9 cellular contexts compared by ENCODE assay signal in genomic region chr22:49825436-49825835, GRCh38. TPM values are rescaled to one million over a fixed set of nuclear protein-coding genes. Genes with fewer than 3 reads are reported as not detected.
DNase-seq lines count a peak whose midpoint lies in the region; ATAC-seq, FAIRE-seq and TF ChIP-seq lines count a peak whose summit lies in the region.
"Had no signal": no experiment of that assay in that cellular context is flagged by ENCODE, and none has a peak within 500 bp of the region (broad histone marks: within the 10 kb centered on the region; RNA-seq: fewer than 3 reads in every experiment).

No MANE protein-coding gene starts in this region.

- no peak for DNase-seq in activated naive CD4-positive, alpha-beta T cell treated with anti-CD3 and anti-CD28 coated beads for 36 hours
- no peak for DNase-seq in activated naive CD4-positive, alpha-beta T cell (lab: John Stamatoyannopoulos, UW)
- DNase-seq in activated CD8-positive, alpha-beta T cell treated with anti-CD3 and anti-CD28 coated beads, Interleukin-2, amount 10 ng/mL, durations not matched to agents 7 days and 5 days = no peak
- DNase-seq in keratinocyte (ENCODE audit: low read depth, low spot score) = no peak
- DNase-seq in transverse colon = no peak
- no peak for DNase-seq in HEK293T (ENCODE audit: extremely low spot score)
- no peak for DNase-seq in GM12891 (ENCODE audit: insufficient read length, low spot score)
- no peak for DNase-seq in NK-92 (lab: John Stamatoyannopoulos, UW; ENCODE audit: unreplicated experiment)
- DNase-seq: foreskin melanocyte had no signal

- TF ChIP-seq CTCF in keratinocyte (optimal IDR thresholded peaks at IDR 0.05 in 1 of 3, IDR thresholded peaks at IDR 0.05 in 1 of 3, conservative IDR thresholded peaks at IDR 0.05 in 1 of 3; ENCODE audit: extremely low read depth in 1 of 3, insufficient read depth in 2 of 3, low read length in 3 of 3) = no peak
- no peak for TF ChIP-seq CTCF in transverse colon (IDR thresholded peaks at IDR 0.05)

- POLR2A ChIA-PET in activated CD8-positive, alpha-beta T cell treated with anti-CD3 and anti-CD28 coated beads, Interleukin-2, amount 10 ng/mL, durations not matched to agents 7 days and 5 days (lab: Charles Lee) = interaction anchor here (0.5 to 5.4 kb wide), 16 partner anchors 10 to 205 kb away, joined by 3 to 50 read pairs (median 4); partner anchors contain the start of genes ALG12 and CRELD2
- POLR2A ChIA-PET in HEK293T (lab: Yijun Ruan, JAX) = interaction anchor here (0.8 to 1.3 kb wide), 3 partner anchors 10 to 18 kb away, joined by 3 to 9 read pairs (median 4); no protein-coding TSS in a partner anchor

- dilution Hi-C loops in keratinocyte (cut with MboI; ENCODE audit: extremely low pct_ligation_motif_present, low sequenced_read_pairs) = no loop called here

- peaks cover 66% of the 10 kb centered on the region for H3K4me1 Mint-ChIP-seq in activated naive CD4-positive, alpha-beta T cell treated with anti-CD3 and anti-CD28 coated beads for 36 hours (ENCODE audit: low read depth)
- peaks cover 47% of the 10 kb centered on the region for H3K4me1 Mint-ChIP-seq in activated CD8-positive, alpha-beta T cell treated with anti-CD3 and anti-CD28 coated beads, Interleukin-2, amount 10 ng/mL, durations not matched to agents 7 days and 5 days (ENCODE audit: low read depth)

- in situ Hi-C loops in transverse colon (cut with MboI; ENCODE audit: low pct_ligation_motif_present in 1 of 4, low pct_unique_long_range_greater_than_20kb in 1 of 4, low sequenced_read_pairs in 3 of 4) = no loop called here

- H3K79me2 ChIP-seq in keratinocyte (ENCODE audit: control insufficient read depth, insufficient read depth, low read length) = peaks cover 67% of the 10 kb centered on the region

- FAIRE-seq in keratinocyte (lab: Jason Lieb, UNC) = peak; percentile 53
- no peak for FAIRE-seq in GM12891 (lab: Jason Lieb, UNC)

- no peaks in the 10 kb centered on the region for H3K27me3 ChIP-seq in keratinocyte (ENCODE audit: control insufficient read depth, extremely low read depth, insufficient read depth, low read length)
- H3K27me3 ChIP-seq in transverse colon = no peaks in the 10 kb centered on the region

- H4K20me1 ChIP-seq in keratinocyte (ENCODE audit: control insufficient read depth, extremely low read depth, insufficient read depth, low read length) = peaks cover 43% of the 10 kb centered on the region

- TF ChIP-seq EP300 in transverse colon (IDR thresholded peaks at IDR 0.05; ENCODE audit: low read depth) = no peak

- peak overlapping the region; percentile 98 for H3K4me2 ChIP-seq in keratinocyte (ENCODE audit: control insufficient read depth, extremely low read depth, insufficient read depth, low read depth, low read length)

- no peak for ATAC-seq in activated CD8-positive, alpha-beta T cell treated with anti-CD3 and anti-CD28 coated beads, Interleukin-2, amount 10 ng/mL, durations not matched to agents 7 days and 5 days

- TF ChIP-seq POLR2A in transverse colon (IDR thresholded peaks at IDR 0.05) (no peak), GM12891 (IDR thresholded peaks at IDR 0.05; ENCODE audit: low read depth, low read length) (no peak)

- H3K4me3 ChIP-seq in keratinocyte (ENCODE audit: control insufficient read depth in 2 of 3, extremely low read depth in 1 of 3, insufficient read depth in 2 of 3, low read depth in 1 of 3, low read length in 3 of 3) (peak overlapping the region; percentile 81 to 94 (median 89)), transverse colon (peak overlapping the region in 2 of 4 donors; percentile 85 to 86)

- 66% methylated on average over 10 of the region's 10 CpGs; no CpG with 5 or more reads in 1 of the 2 donors for WGBS in transverse colon (ENCODE audit: low coverage in 1 of 2), 2 donors

- H3K27me3 Mint-ChIP-seq in activated naive CD4-positive, alpha-beta T cell treated with anti-CD3 and anti-CD28 coated beads for 36 hours (ENCODE audit: low read depth) = no peaks in the 10 kb centered on the region
- no peaks in the 10 kb centered on the region for H3K27me3 Mint-ChIP-seq in activated CD8-positive, alpha-beta T cell treated with anti-CD3 and anti-CD28 coated beads, Interleukin-2, amount 10 ng/mL, durations not matched to agents 7 days and 5 days (ENCODE audit: low read depth)

- peak overlapping the region; percentile 91 for H3K27ac Mint-ChIP-seq in activated naive CD4-positive, alpha-beta T cell treated with anti-CD3 and anti-CD28 coated beads for 36 hours
- H3K27ac Mint-ChIP-seq in activated CD8-positive, alpha-beta T cell treated with anti-CD3 and anti-CD28 coated beads, Interleukin-2, amount 10 ng/mL, durations not matched to agents 7 days and 5 days = peak overlapping the region; percentile 97

- intact Hi-C loops in activated naive CD4-positive, alpha-beta T cell treated with anti-CD3 and anti-CD28 coated beads for 36 hours (cut with micrococcal nuclease) = loop anchor here (5.0 kb wide), 1 partner anchor 367 kb away; no protein-coding TSS in a partner anchor
- intact Hi-C loops in transverse colon (cut with DNase I; ENCODE audit: low total_unique reads) = no loop called here

- peak overlapping the region; percentile 92 for H3K9ac ChIP-seq in keratinocyte (ENCODE audit: control insufficient read depth, extremely low read depth, insufficient read depth, low read length)

- H3K36me3 ChIP-seq in keratinocyte (ENCODE audit: control insufficient read depth in 2 of 2, extremely low read depth in 1 of 2, insufficient read depth in 2 of 2, low read length in 2 of 2) = peaks cover 22 to 30% of the 10 kb centered on the region in 2 experiments
- peaks cover 0 to 19% (median 7%) of the 10 kb centered on the region in 4 donors for H3K36me3 ChIP-seq in transverse colon

- H2AFZ ChIP-seq in keratinocyte (ENCODE audit: control insufficient read depth, low read length) = no peak overlapping the region

- peaks cover 23% of the 10 kb centered on the region for H3K36me3 Mint-ChIP-seq in activated naive CD4-positive, alpha-beta T cell treated with anti-CD3 and anti-CD28 coated beads for 36 hours (ENCODE audit: low read depth)
- peaks cover 48% of the 10 kb centered on the region for H3K36me3 Mint-ChIP-seq in activated CD8-positive, alpha-beta T cell treated with anti-CD3 and anti-CD28 coated beads, Interleukin-2, amount 10 ng/mL, durations not matched to agents 7 days and 5 days (ENCODE audit: low read depth)

- H3K4me3 Mint-ChIP-seq in activated naive CD4-positive, alpha-beta T cell treated with anti-CD3 and anti-CD28 coated beads for 36 hours = peak overlapping the region; percentile 85
- H3K4me3 Mint-ChIP-seq in activated CD8-positive, alpha-beta T cell treated with anti-CD3 and anti-CD28 coated beads, Interleukin-2, amount 10 ng/mL, durations not matched to agents 7 days and 5 days = peak overlapping the region; percentile 93

- CTCF ChIA-PET in activated naive CD4-positive, alpha-beta T cell treated with anti-CD3 and anti-CD28 coated beads for 36 hours (lab: Charles Lee) = no interaction called here
- CTCF ChIA-PET in activated CD8-positive, alpha-beta T cell treated with anti-CD3 and anti-CD28 coated beads, Interleukin-2, amount 10 ng/mL, durations not matched to agents 7 days and 5 days (lab: Charles Lee) = interaction anchor here (0.8 to 1.4 kb wide), 4 partner anchors 12 to 36 kb away, joined by 3 read pairs; no protein-coding TSS in a partner anchor
- CTCF ChIA-PET in HEK293T (lab: Yijun Ruan, JAX) = no interaction called here

- peaks cover 6% of the 10 kb centered on the region for H3K9me1 ChIP-seq in keratinocyte (ENCODE audit: control insufficient read depth, extremely low read depth, insufficient read depth, low read length)

- H3K4me1 ChIP-seq in keratinocyte (ENCODE audit: control insufficient read depth, extremely low read depth, insufficient read depth, low read length) (peaks cover 19% of the 10 kb centered on the region), transverse colon (peaks cover 18 to 45% (median 27%) of the 10 kb centered on the region in 4 donors)

- no peaks in the 10 kb centered on the region for H3K9me3 Mint-ChIP-seq in activated naive CD4-positive, alpha-beta T cell treated with anti-CD3 and anti-CD28 coated beads for 36 hours
- H3K9me3 Mint-ChIP-seq in activated CD8-positive, alpha-beta T cell treated with anti-CD3 and anti-CD28 coated beads, Interleukin-2, amount 10 ng/mL, durations not matched to agents 7 days and 5 days (ENCODE audit: insufficient read depth) = no peaks in the 10 kb centered on the region

- H3K27ac ChIP-seq in keratinocyte (ENCODE audit: control insufficient read depth, insufficient read depth, low read length) (peak overlapping the region; percentile 84), transverse colon (peak overlapping the region in 3 of 4 donors; percentile 88 to 98 (median 96))

- H3K9me3 ChIP-seq in keratinocyte (ENCODE audit: control insufficient read depth, low read depth, low read length) (no peaks in the 10 kb centered on the region), transverse colon (no peaks in the 10 kb centered on the region)

RNA-seq across cellular contexts. Expression of gene BRD1, which starts 2.2 kb away (rescaled TPM):
- 10 to 100 TPM; 26.0 to 27.0 TPM for total RNA-seq in activated naive CD4-positive, alpha-beta T cell treated with anti-CD3 and anti-CD28 coated beads for 36 hours
- total RNA-seq in activated CD8-positive, alpha-beta T cell treated with anti-CD3 and anti-CD28 coated beads, Interleukin-2, amount 10 ng/mL, durations not matched to agents 7 days and 5 days = 10 to 100 TPM; 43.0 to 44.3 TPM
- polyA plus RNA-seq in keratinocyte = 3.7 to 5.0 TPM (median 4.3 TPM) in 3 replicates
- 20.9 TPM for polyA plus RNA-seq in keratinocyte (2011; ENCODE audit: low read depth)
- 2.8 and 4.2 TPM in 2 replicates for polyA plus RNA-seq in keratinocyte (2011; cell fraction: cytosol; rRNA removed)
- polyA plus RNA-seq in keratinocyte (2011; cell fraction: nucleus; rRNA removed) = 19.3 and 21.4 TPM in 2 replicates
- 10.8 and 17.3 TPM in 2 replicates for polyA plus RNA-seq in keratinocyte (2012; ENCODE audit: low replicate concordance)
- 5.7 to 10.7 TPM (median 6.1 TPM) in 3 replicates for polyA minus RNA-seq in keratinocyte
- polyA minus RNA-seq in keratinocyte (2011; cell fraction: cytosol; rRNA and poly(A)+ RNA removed) = 7.3 TPM
- polyA minus RNA-seq in keratinocyte (2011; cell fraction: nucleus; rRNA and poly(A)+ RNA removed) = 17.4 and 19.2 TPM in 2 replicates
- total RNA-seq in transverse colon = 10 to 100 TPM; 43.4 to 70.5 (median 50.3) TPM
- 11.3 TPM for polyA plus RNA-seq in GM12891 (2012; ENCODE audit: low read depth, missing spikeins)

RNA-seq across cellular contexts. Expression of gene ZBED4, which starts 28.2 kb away (rescaled TPM):
- 10 to 100 TPM; 13.0 to 13.1 TPM for total RNA-seq in activated naive CD4-positive, alpha-beta T cell treated with anti-CD3 and anti-CD28 coated beads for 36 hours
- total RNA-seq in activated CD8-positive, alpha-beta T cell treated with anti-CD3 and anti-CD28 coated beads, Interleukin-2, amount 10 ng/mL, durations not matched to agents 7 days and 5 days = 10 to 100 TPM; 19.4 to 19.6 TPM
- 4.9 to 8.0 TPM (median 7.1 TPM) in 3 replicates for polyA plus RNA-seq in keratinocyte
- polyA plus RNA-seq in keratinocyte (2011; ENCODE audit: low read depth) = 7.9 TPM
- 8.0 and 8.7 TPM in 2 replicates for polyA plus RNA-seq in keratinocyte (2011; cell fraction: cytosol; rRNA removed)
- polyA plus RNA-seq in keratinocyte (2011; cell fraction: nucleus; rRNA removed) = 20.1 and 20.9 TPM in 2 replicates
- 8.8 and 12.4 TPM in 2 replicates for polyA plus RNA-seq in keratinocyte (2012; ENCODE audit: low replicate concordance)
- 8.5 to 27.1 TPM (median 10.4 TPM) in 3 replicates for polyA minus RNA-seq in keratinocyte
- 9.8 TPM for polyA minus RNA-seq in keratinocyte (2011; cell fraction: cytosol; rRNA and poly(A)+ RNA removed)
- 15.3 and 23.3 TPM in 2 replicates for polyA minus RNA-seq in keratinocyte (2011; cell fraction: nucleus; rRNA and poly(A)+ RNA removed)
- total RNA-seq in transverse colon = 10 to 100 TPM; 19.9 to 30.7 (median 24.9) TPM
- polyA plus RNA-seq in GM12891 (2012; ENCODE audit: low read depth, missing spikeins) = 9.5 TPM
